Comparison of ENCODE assay signal across 1 cellular context in the genomic region with DNA sequence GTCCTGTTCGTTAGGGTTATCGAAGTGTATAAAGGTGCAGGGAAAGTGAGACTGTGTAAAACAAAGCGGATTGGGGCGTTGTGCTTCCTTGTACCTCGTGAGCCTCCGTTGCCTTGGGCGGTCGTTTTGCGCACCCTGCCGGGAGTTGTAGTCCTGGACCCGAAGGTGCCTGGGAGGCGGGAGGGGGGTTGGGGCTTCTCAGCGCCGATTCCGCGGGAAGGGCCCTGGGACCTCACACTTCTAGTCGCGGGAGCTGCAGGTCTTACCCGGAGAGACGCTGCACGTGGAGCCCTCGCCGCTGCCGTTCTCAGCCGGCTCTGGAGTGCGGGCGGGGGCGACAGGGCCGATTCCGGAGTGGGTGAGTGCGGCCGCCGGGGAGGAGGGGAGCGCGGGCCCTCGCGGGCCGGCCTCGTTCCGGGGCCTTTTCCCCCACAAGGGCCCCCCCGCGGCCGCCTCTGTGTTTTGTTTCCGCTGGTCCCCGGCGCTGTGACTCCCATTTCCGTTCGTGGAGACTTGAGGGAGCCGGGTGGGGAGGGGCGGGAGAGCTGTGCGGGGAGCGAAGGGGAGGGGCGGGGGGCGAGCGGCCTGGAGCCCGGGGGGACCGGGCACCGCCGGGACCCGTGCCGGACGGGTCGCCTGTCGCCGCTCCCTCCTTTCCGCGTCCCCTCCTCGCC.
TF ChIP-seq lines count a peak whose summit lies in the region.

No MANE protein-coding gene starts in this region.

TF ChIP-seq in K562, 482 proteins besides CTCF, POLR2A, EP300 and RAD21 (continued from another document and continues in another):
- TF ChIP-seq, protein P1, sequence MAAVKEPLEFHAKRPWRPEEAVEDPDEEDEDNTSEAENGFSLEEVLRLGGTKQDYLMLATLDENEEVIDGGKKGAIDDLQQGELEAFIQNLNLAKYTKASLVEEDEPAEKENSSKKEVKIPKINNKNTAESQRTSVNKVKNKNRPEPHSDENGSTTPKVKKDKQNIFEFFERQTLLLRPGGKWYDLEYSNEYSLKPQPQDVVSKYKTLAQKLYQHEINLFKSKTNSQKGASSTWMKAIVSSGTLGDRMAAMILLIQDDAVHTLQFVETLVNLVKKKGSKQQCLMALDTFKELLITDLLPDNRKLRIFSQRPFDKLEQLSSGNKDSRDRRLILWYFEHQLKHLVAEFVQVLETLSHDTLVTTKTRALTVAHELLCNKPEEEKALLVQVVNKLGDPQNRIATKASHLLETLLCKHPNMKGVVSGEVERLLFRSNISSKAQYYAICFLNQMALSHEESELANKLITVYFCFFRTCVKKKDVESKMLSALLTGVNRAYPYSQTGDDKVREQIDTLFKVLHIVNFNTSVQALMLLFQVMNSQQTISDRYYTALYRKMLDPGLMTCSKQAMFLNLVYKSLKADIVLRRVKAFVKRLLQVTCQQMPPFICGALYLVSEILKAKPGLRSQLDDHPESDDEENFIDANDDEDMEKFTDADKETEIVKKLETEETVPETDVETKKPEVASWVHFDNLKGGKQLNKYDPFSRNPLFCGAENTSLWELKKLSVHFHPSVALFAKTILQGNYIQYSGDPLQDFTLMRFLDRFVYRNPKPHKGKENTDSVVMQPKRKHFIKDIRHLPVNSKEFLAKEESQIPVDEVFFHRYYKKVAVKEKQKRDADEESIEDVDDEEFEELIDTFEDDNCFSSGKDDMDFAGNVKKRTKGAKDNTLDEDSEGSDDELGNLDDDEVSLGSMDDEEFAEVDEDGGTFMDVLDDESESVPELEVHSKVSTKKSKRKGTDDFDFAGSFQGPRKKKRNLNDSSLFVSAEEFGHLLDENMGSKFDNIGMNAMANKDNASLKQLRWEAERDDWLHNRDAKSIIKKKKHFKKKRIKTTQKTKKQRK (IDR thresholded peaks at IDR 0.05; ENCODE audit: borderline replicate concordance, low read depth, low read length): no peak
- TF ChIP-seq SIX5 (IDR thresholded peaks at IDR 0.05; ENCODE audit: borderline replicate concordance in 1 of 2, insufficient read depth in 1 of 2, low read depth in 1 of 2, low read length in 2 of 2): peak; percentile 26 to 56; a peak in 3 of 4 replicates
- no peak for TF ChIP-seq TBP (optimal IDR thresholded peaks at IDR 0.05; ENCODE audit: low read depth, low read length)
- TF ChIP-seq, protein P2, sequence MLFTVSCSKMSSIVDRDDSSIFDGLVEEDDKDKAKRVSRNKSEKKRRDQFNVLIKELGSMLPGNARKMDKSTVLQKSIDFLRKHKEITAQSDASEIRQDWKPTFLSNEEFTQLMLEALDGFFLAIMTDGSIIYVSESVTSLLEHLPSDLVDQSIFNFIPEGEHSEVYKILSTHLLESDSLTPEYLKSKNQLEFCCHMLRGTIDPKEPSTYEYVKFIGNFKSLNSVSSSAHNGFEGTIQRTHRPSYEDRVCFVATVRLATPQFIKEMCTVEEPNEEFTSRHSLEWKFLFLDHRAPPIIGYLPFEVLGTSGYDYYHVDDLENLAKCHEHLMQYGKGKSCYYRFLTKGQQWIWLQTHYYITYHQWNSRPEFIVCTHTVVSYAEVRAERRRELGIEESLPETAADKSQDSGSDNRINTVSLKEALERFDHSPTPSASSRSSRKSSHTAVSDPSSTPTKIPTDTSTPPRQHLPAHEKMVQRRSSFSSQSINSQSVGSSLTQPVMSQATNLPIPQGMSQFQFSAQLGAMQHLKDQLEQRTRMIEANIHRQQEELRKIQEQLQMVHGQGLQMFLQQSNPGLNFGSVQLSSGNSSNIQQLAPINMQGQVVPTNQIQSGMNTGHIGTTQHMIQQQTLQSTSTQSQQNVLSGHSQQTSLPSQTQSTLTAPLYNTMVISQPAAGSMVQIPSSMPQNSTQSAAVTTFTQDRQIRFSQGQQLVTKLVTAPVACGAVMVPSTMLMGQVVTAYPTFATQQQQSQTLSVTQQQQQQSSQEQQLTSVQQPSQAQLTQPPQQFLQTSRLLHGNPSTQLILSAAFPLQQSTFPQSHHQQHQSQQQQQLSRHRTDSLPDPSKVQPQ (CRISPR knock-in tag; IDR thresholded peaks at IDR 0.05; ENCODE audit: borderline replicate concordance): no peak
- TF ChIP-seq ARID1B (IDR thresholded peaks at IDR 0.05): peak; percentile 29; the same call in 1 of the 2 replicates
- no peak for TF ChIP-seq HOXB6 (CRISPR knock-in tag; IDR thresholded peaks at IDR 0.05; ENCODE audit: borderline replicate concordance)
- no peak for TF ChIP-seq TCF3 (CRISPR knock-in tag; IDR thresholded peaks at IDR 0.05)
- no peak for TF ChIP-seq TCFL5 (CRISPR knock-in tag; conservative IDR thresholded peaks at IDR 0.05)
- TF ChIP-seq ILK (tag; IDR thresholded peaks at IDR 0.05; ENCODE audit: borderline replicate concordance, low read depth): no peak
- TF ChIP-seq, protein P3, sequence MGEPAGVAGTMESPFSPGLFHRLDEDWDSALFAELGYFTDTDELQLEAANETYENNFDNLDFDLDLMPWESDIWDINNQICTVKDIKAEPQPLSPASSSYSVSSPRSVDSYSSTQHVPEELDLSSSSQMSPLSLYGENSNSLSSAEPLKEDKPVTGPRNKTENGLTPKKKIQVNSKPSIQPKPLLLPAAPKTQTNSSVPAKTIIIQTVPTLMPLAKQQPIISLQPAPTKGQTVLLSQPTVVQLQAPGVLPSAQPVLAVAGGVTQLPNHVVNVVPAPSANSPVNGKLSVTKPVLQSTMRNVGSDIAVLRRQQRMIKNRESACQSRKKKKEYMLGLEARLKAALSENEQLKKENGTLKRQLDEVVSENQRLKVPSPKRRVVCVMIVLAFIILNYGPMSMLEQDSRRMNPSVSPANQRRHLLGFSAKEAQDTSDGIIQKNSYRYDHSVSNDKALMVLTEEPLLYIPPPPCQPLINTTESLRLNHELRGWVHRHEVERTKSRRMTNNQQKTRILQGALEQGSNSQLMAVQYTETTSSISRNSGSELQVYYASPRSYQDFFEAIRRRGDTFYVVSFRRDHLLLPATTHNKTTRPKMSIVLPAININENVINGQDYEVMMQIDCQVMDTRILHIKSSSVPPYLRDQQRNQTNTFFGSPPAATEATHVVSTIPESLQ (CRISPR knock-in tag; IDR thresholded peaks at IDR 0.05): no peak; the same call in 1 of the 2 replicates
- peak; percentile 89 for TF ChIP-seq ZNF830 (CRISPR knock-in tag; IDR thresholded peaks at IDR 0.05)
- no peak for TF ChIP-seq TAL1 (IDR thresholded peaks at IDR 0.05)
- peak; percentile 72; the same call in 1 of the 2 replicates for TF ChIP-seq PHF8 (IDR thresholded peaks at IDR 0.05; ENCODE audit: borderline replicate concordance, low read length)
- TF ChIP-seq ZNF184 (CRISPR knock-in tag; IDR thresholded peaks at IDR 0.05): no peak
- TF ChIP-seq MYC (IDR thresholded peaks at IDR 0.05; ENCODE audit: low read depth, low read length): peak; percentile 67
- TF ChIP-seq MYC (CRISPR knock-in tag; IDR thresholded peaks at IDR 0.05; ENCODE audit: borderline replicate concordance, low read depth): no peak
- 0 out of 2 replicates have a peak, but pooled peaks have one; percentile 24 for TF ChIP-seq CCAR2 (IDR thresholded peaks at IDR 0.05; ENCODE audit: low read depth, low read length)
- TF ChIP-seq, protein P4, sequence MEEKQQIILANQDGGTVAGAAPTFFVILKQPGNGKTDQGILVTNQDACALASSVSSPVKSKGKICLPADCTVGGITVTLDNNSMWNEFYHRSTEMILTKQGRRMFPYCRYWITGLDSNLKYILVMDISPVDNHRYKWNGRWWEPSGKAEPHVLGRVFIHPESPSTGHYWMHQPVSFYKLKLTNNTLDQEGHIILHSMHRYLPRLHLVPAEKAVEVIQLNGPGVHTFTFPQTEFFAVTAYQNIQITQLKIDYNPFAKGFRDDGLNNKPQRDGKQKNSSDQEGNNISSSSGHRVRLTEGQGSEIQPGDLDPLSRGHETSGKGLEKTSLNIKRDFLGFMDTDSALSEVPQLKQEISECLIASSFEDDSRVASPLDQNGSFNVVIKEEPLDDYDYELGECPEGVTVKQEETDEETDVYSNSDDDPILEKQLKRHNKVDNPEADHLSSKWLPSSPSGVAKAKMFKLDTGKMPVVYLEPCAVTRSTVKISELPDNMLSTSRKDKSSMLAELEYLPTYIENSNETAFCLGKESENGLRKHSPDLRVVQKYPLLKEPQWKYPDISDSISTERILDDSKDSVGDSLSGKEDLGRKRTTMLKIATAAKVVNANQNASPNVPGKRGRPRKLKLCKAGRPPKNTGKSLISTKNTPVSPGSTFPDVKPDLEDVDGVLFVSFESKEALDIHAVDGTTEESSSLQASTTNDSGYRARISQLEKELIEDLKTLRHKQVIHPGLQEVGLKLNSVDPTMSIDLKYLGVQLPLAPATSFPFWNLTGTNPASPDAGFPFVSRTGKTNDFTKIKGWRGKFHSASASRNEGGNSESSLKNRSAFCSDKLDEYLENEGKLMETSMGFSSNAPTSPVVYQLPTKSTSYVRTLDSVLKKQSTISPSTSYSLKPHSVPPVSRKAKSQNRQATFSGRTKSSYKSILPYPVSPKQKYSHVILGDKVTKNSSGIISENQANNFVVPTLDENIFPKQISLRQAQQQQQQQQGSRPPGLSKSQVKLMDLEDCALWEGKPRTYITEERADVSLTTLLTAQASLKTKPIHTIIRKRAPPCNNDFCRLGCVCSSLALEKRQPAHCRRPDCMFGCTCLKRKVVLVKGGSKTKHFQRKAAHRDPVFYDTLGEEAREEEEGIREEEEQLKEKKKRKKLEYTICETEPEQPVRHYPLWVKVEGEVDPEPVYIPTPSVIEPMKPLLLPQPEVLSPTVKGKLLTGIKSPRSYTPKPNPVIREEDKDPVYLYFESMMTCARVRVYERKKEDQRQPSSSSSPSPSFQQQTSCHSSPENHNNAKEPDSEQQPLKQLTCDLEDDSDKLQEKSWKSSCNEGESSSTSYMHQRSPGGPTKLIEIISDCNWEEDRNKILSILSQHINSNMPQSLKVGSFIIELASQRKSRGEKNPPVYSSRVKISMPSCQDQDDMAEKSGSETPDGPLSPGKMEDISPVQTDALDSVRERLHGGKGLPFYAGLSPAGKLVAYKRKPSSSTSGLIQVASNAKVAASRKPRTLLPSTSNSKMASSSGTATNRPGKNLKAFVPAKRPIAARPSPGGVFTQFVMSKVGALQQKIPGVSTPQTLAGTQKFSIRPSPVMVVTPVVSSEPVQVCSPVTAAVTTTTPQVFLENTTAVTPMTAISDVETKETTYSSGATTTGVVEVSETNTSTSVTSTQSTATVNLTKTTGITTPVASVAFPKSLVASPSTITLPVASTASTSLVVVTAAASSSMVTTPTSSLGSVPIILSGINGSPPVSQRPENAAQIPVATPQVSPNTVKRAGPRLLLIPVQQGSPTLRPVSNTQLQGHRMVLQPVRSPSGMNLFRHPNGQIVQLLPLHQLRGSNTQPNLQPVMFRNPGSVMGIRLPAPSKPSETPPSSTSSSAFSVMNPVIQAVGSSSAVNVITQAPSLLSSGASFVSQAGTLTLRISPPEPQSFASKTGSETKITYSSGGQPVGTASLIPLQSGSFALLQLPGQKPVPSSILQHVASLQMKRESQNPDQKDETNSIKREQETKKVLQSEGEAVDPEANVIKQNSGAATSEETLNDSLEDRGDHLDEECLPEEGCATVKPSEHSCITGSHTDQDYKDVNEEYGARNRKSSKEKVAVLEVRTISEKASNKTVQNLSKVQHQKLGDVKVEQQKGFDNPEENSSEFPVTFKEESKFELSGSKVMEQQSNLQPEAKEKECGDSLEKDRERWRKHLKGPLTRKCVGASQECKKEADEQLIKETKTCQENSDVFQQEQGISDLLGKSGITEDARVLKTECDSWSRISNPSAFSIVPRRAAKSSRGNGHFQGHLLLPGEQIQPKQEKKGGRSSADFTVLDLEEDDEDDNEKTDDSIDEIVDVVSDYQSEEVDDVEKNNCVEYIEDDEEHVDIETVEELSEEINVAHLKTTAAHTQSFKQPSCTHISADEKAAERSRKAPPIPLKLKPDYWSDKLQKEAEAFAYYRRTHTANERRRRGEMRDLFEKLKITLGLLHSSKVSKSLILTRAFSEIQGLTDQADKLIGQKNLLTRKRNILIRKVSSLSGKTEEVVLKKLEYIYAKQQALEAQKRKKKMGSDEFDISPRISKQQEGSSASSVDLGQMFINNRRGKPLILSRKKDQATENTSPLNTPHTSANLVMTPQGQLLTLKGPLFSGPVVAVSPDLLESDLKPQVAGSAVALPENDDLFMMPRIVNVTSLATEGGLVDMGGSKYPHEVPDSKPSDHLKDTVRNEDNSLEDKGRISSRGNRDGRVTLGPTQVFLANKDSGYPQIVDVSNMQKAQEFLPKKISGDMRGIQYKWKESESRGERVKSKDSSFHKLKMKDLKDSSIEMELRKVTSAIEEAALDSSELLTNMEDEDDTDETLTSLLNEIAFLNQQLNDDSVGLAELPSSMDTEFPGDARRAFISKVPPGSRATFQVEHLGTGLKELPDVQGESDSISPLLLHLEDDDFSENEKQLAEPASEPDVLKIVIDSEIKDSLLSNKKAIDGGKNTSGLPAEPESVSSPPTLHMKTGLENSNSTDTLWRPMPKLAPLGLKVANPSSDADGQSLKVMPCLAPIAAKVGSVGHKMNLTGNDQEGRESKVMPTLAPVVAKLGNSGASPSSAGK (IDR thresholded peaks at IDR 0.05): peak; percentile 84
- TF ChIP-seq, protein P5, sequence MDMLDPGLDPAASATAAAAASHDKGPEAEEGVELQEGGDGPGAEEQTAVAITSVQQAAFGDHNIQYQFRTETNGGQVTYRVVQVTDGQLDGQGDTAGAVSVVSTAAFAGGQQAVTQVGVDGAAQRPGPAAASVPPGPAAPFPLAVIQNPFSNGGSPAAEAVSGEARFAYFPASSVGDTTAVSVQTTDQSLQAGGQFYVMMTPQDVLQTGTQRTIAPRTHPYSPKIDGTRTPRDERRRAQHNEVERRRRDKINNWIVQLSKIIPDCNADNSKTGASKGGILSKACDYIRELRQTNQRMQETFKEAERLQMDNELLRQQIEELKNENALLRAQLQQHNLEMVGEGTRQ (CRISPR knock-in tag; IDR thresholded peaks at IDR 0.05): peak; percentile 13
- TF ChIP-seq HMGN3 (IDR thresholded peaks at IDR 0.05; ENCODE audit: borderline replicate concordance, extremely low read depth, insufficient read length, low read depth, low read length): peak; percentile 66
- no peak for TF ChIP-seq TEAD2 (tag; IDR thresholded peaks at IDR 0.05)
- TF ChIP-seq SNRNP70 (optimal IDR thresholded peaks at IDR 0.05; ENCODE audit: low read depth, low read length): no peak
- TF ChIP-seq SRSF1 (IDR thresholded peaks at IDR 0.05; ENCODE audit: low read depth, low read length): no peak
- peak; percentile 86 for TF ChIP-seq ZFX (CRISPR knock-in tag; IDR thresholded peaks at IDR 0.05)
- TF ChIP-seq, protein P6, sequence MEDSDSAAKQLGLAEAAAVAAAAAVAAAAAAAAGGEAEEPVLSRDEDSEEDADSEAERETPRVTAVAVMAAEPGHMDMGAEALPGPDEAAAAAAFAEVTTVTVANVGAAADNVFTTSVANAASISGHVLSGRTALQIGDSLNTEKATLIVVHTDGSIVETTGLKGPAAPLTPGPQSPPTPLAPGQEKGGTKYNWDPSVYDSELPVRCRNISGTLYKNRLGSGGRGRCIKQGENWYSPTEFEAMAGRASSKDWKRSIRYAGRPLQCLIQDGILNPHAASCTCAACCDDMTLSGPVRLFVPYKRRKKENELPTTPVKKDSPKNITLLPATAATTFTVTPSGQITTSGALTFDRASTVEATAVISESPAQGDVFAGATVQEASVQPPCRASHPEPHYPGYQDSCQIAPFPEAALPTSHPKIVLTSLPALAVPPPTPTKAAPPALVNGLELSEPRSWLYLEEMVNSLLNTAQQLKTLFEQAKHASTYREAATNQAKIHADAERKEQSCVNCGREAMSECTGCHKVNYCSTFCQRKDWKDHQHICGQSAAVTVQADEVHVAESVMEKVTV (CRISPR knock-in tag; IDR thresholded peaks at IDR 0.05): no peak
- TF ChIP-seq, protein P7, sequence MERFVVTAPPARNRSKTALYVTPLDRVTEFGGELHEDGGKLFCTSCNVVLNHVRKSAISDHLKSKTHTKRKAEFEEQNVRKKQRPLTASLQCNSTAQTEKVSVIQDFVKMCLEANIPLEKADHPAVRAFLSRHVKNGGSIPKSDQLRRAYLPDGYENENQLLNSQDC (CRISPR knock-in tag; IDR thresholded peaks at IDR 0.05): 0 out of 2 replicates have a peak, but pooled peaks have one; percentile 26
- TF ChIP-seq CTBP1 (IDR thresholded peaks at IDR 0.05; ENCODE audit: borderline replicate concordance): peak; percentile 35; the same call in 1 of the 2 replicates
- TF ChIP-seq NEUROD1 (IDR thresholded peaks at IDR 0.05; ENCODE audit: borderline replicate concordance, low read depth, low read length, partially characterized antibody): no peak
- TF ChIP-seq ZNF311 (CRISPR knock-in tag; IDR thresholded peaks at IDR 0.05): no peak
- TF ChIP-seq RBM22 (IDR thresholded peaks at IDR 0.05; ENCODE audit: low read depth, low read length, poor library complexity, severe bottlenecking): peak; percentile 57
- peak; percentile 88; the same call in 1 of the 2 replicates for TF ChIP-seq BRD4 (IDR thresholded peaks at IDR 0.05)
